Comparison of ENCODE assay signal across 8 cellular contexts in the genomic region with DNA sequence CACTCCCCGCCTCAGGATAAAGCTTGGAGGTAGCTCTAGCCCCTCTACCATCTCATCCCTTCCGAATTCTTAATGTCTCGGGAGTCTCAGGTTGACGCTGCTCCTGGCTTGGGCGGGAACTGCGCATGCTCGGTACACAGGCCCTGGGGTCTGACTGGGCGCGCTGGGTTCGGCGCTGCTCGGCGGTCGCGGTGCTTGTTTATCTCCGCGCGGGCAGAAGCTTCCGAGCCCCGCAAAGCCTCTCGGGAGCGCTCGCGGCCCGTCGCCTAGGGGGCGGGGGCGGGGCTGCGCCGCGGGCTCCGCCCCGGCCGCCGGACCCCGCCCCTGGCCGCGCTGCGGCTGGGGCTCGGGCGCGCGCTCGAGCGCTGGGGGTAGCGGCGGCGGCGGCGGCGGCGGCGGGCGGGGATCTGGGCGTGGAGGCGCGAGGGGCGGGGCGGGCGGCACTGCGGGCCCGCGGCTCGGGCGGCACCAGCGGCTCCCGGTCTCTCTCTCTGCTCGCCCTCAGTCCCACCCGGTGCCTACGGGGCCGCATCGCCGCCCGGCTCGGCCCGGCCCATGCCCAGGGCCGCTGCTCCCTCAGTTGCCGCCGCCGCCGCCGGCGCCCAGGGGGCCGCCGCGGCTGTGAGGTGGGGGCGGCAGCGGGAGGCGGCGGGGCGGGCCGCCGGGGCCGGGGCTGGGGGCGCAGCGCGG. TPM values are rescaled to one million over a fixed set of nuclear protein-coding genes. Genes with fewer than 3 reads are reported as not detected.
DNase-seq lines count a peak whose midpoint lies in the region; ATAC-seq, FAIRE-seq and TF ChIP-seq lines count a peak whose summit lies in the region.

A gene (plus strand): TSS at position 443 of the 690 bp plus-strand sequence. CDS start 302 bp downstream, outside the sequence.

- no peak for TF ChIP-seq CTCF in astrocyte (IDR thresholded peaks at IDR 0.05; ENCODE audit: insufficient read depth, low read depth, low read length)

- H3K27ac ChIP-seq in astrocyte (ENCODE audit: low read depth, low read length): peak within 1 kb of the TSS; percentile 100
- H3K27ac ChIP-seq in aorta (ENCODE audit: low read depth in 1 of 2, low read length in 2 of 2): peak within 1 kb of the TSS; percentile 96 to 100

- H3K9ac ChIP-seq in astrocyte (ENCODE audit: low read length): peak within 1 kb of the TSS; percentile 99

- peaks cover 46% of the 10 kb centered on the region for H3K79me2 ChIP-seq in astrocyte (ENCODE audit: insufficient read depth, low read length)

- peak within 1 kb of the TSS; percentile 99 for H3K4me2 ChIP-seq in astrocyte (ENCODE audit: low read length)

- H3K4me1 ChIP-seq in astrocyte (ENCODE audit: insufficient read depth, low read length) (peaks cover 6% of the 10 kb centered on the region), aorta (ENCODE audit: control insufficient read depth in 1 of 2, insufficient read depth in 2 of 2, low read length in 2 of 2) (peaks cover 3 to 7% of the 10 kb centered on the region in 2 donors)

- H3K27me3 ChIP-seq in astrocyte (ENCODE audit: insufficient read depth, low read length): no peaks in the 10 kb centered on the region
- no peaks in the 10 kb centered on the region for H3K27me3 ChIP-seq in aorta (ENCODE audit: control insufficient read depth in 1 of 2, insufficient read depth in 2 of 2, low read length in 1 of 2)

- H2AFZ ChIP-seq in astrocyte (ENCODE audit: low read depth, low read length): peak within 1 kb of the TSS; percentile 79

- no peaks in the 10 kb centered on the region for H3K36me3 Mint-ChIP-seq in astrocyte (ENCODE audit: low read depth, unreplicated experiment)

- peak within 1 kb of the TSS; percentile 99 for H3K4me3 Mint-ChIP-seq in astrocyte (ENCODE audit: unreplicated experiment)

- peaks cover 21% of the 10 kb centered on the region for H3K4me1 Mint-ChIP-seq in astrocyte (ENCODE audit: low read depth, unreplicated experiment)

- FAIRE-seq in astrocyte (lab: Jason Lieb, UNC): no peak

- H3K36me3 ChIP-seq in astrocyte (ENCODE audit: insufficient read depth, low read length) (no peaks in the 10 kb centered on the region), aorta (ENCODE audit: control insufficient read depth in 1 of 2, insufficient read depth in 2 of 2, low read length in 1 of 2) (no peaks in the 10 kb centered on the region)

- H3K9me3 ChIP-seq in astrocyte (ENCODE audit: insufficient read depth, low read depth, low read length) (no peaks in the 10 kb centered on the region), aorta (ENCODE audit: control insufficient read depth, low read length) (no peaks in the 10 kb centered on the region)

- H3K4me3 ChIP-seq in astrocyte (ENCODE audit: insufficient read depth, low read depth, low read length): peak within 1 kb of the TSS; percentile 87
- H3K4me3 ChIP-seq in aorta (ENCODE audit: low read length in 2 of 2): peak within 1 kb of the TSS; percentile 91 to 96

- ATAC-seq in GM18502 (IDR thresholded peaks at IDR 0.05; ENCODE audit: poor library complexity, unreplicated experiment) (peak; percentile 44), HG02970 (IDR thresholded peaks at IDR 0.05; ENCODE audit: low FRiP score, unreplicated experiment) (peak; percentile 46), aorta (ENCODE audit: low FRiP score) (peak; percentile 92)

- no peaks in the 10 kb centered on the region for H3K27me3 Mint-ChIP-seq in astrocyte (ENCODE audit: low read depth, unreplicated experiment)

- intact Hi-C loops in aorta (cut with DNase I): loop anchor here (10.0 kb wide), 2 partner anchors 179 to 319 kb away; no protein-coding TSS in a partner anchor

- peaks cover 26% of the 10 kb centered on the region for H4K20me1 ChIP-seq in astrocyte (ENCODE audit: insufficient read depth, low read length)

- H3K27ac Mint-ChIP-seq in astrocyte (ENCODE audit: unreplicated experiment): peak within 1 kb of the TSS; percentile 99

- WGBS in aorta, 2 donors: 0 to 1% methylated on average over 63 to 97 of the region's 97 CpGs

- DNase-seq in NCI-H1930 (lab: John Stamatoyannopoulos, UW) (peak; percentile 85 to 94), T-helper 22 cell (ENCODE audit: low read depth) (peak; percentile 84), astrocyte (ENCODE audit: low read depth) (peak; percentile 79), hepatic stellate cell (ENCODE audit: low spot score) (peak; percentile 66), renal cortical epithelial cell (ENCODE audit: low read depth) (peak; percentile 72), aorta (peak; percentile 95 to 96)

- H3K9me3 Mint-ChIP-seq in astrocyte (ENCODE audit: unreplicated experiment): no peaks in the 10 kb centered on the region

RNA-seq across cellular contexts. Expression of the gene that starts here (rescaled TPM):
- total RNA-seq in astrocyte (46.6 and 53.0 TPM in 2 replicates), renal cortical epithelial cell (32.1 and 38.2 TPM in 2 replicates), aorta (10 to 100 TPM; 30.8 to 34.5 TPM)
- polyA plus RNA-seq in aorta: 10 to 100 TPM; 32.3 to 41.7 TPM

Comparison
In these comparisons a context has a peak if more than half of its experiments do, and no peak if none do; other contexts are left out.
1. Peak in every context shown above with its lines: DNase-seq, ATAC-seq, H3K4me3 ChIP-seq and H3K27ac ChIP-seq.